Comparison of ENCODE assay signal across 9 cellular contexts in genomic region chr9:93954436-93955355, GRCh38. TPM values are rescaled to one million over a fixed set of nuclear protein-coding genes. Genes with fewer than 3 reads are reported as not detected.
DNase-seq lines count a peak whose midpoint lies in the region; TF ChIP-seq lines count a peak whose summit lies in the region.
"Had no signal": no experiment of that assay in that cellular context is flagged by ENCODE, and none has a peak within 500 bp of the region (broad histone marks: within the 10 kb centered on the region; RNA-seq: fewer than 3 reads in every experiment).

Gene BARX1, minus strand, starts transcription at chr9:93955355. Its CDS starts 209 bp downstream, at chr9:93955146.

- H3K4me3 ChIP-seq in LNCaP clone FGC (ENCODE audit: low read depth, low read length), result 0 out of 2 replicates have a peak within 1 kb of the TSS, but pooled peaks have one; percentile 28

- TF ChIP-seq CTCF in LNCaP clone FGC (IDR thresholded peaks at IDR 0.05; ENCODE audit: control insufficient read depth, extremely low read depth, insufficient read depth), result no peak
- no peak for TF ChIP-seq CTCF in endothelial cell (IDR thresholded peaks at IDR 0.05; ENCODE audit: unreplicated experiment)
- no peak for TF ChIP-seq CTCF in progenitor cell of endocrine pancreas (IDR thresholded peaks at IDR 0.05; ENCODE audit: unreplicated experiment)

- peak; percentile 12 for DNase-seq in Caki2 (ENCODE audit: low read depth)
- no peak for DNase-seq in LNCaP clone FGC (ENCODE audit: low read depth)
- no peak for DNase-seq in endothelial cell (ENCODE audit: low spot score)
- no peak for DNase-seq in progenitor cell of endocrine pancreas (ENCODE audit: low spot score, unreplicated experiment)
- no peak for DNase-seq in iPS-NIHi11 (ENCODE audit: low spot score)
- no peak for DNase-seq in UCSD-AML1 (lab: John Stamatoyannopoulos, UW; ENCODE audit: unreplicated experiment)
- no peak for DNase-seq in AG08396 (ENCODE audit: low spot score)
- no peak for DNase-seq in Kasumi-1 (lab: John Stamatoyannopoulos, UW)
- DNase-seq: small intestine had no signal

- H3K4me1 Mint-ChIP-seq in endothelial cell (ENCODE audit: unreplicated experiment), result peaks cover 29% of the 10 kb centered on the region
- H3K4me1 Mint-ChIP-seq in progenitor cell of endocrine pancreas (ENCODE audit: low read depth), result peaks cover 12% of the 10 kb centered on the region

- H3K27ac Mint-ChIP-seq in endothelial cell (ENCODE audit: unreplicated experiment) (no peak within 1 kb of the TSS), progenitor cell of endocrine pancreas (peak within 1 kb of the TSS; percentile 54)

- H3K27me3 Mint-ChIP-seq in endothelial cell (ENCODE audit: unreplicated experiment), result peaks cover 39% of the 10 kb centered on the region
- peaks cover 81% of the 10 kb centered on the region for H3K27me3 Mint-ChIP-seq in progenitor cell of endocrine pancreas

- H3K9me3 Mint-ChIP-seq in endothelial cell (ENCODE audit: unreplicated experiment) (no peaks in the 10 kb centered on the region), progenitor cell of endocrine pancreas (ENCODE audit: low read depth) (no peaks in the 10 kb centered on the region)

- peaks cover 13% of the 10 kb centered on the region for H3K36me3 Mint-ChIP-seq in endothelial cell (ENCODE audit: low read depth, unreplicated experiment)
- H3K36me3 Mint-ChIP-seq in progenitor cell of endocrine pancreas (ENCODE audit: insufficient read depth), result no peaks in the 10 kb centered on the region

- peak within 1 kb of the TSS; percentile 53 for H3K4me3 Mint-ChIP-seq in endothelial cell (ENCODE audit: unreplicated experiment)
- peak within 1 kb of the TSS; percentile 67 for H3K4me3 Mint-ChIP-seq in progenitor cell of endocrine pancreas (ENCODE audit: low read depth)

- in situ Hi-C loops in Caki2 (cut with HindIII; ENCODE audit: low pct_unique_long_range_greater_than_20kb, low sequenced_read_pairs), result no loop called here

RNA-seq across cellular contexts. Expression of gene BARX1, which starts in this region (rescaled TPM):
- 58.2 and 66.3 TPM in 2 replicates for total RNA-seq in Caki2 (2014; rRNA removed; shearing (Covaris generic); ENCODE audit: low replicate concordance)
- 0.51 TPM for total RNA-seq in endothelial cell (ENCODE audit: unreplicated experiment)
- 0.74 and 3.3 TPM in 2 replicates for total RNA-seq in progenitor cell of endocrine pancreas

Comparison
In these comparisons a context has a peak if more than half of its experiments do, and no peak if none do; other contexts are left out.
1. RNA of gene BARX1 (total RNA-seq): 58.2 to 66.3 TPM in Caki2; 0.74 to 3.3 TPM in progenitor cell of endocrine pancreas and 0.51 TPM in endothelial cell (single experiment); every median in the first group is over 10 times any median in the second.